In the genomic region with DNA sequence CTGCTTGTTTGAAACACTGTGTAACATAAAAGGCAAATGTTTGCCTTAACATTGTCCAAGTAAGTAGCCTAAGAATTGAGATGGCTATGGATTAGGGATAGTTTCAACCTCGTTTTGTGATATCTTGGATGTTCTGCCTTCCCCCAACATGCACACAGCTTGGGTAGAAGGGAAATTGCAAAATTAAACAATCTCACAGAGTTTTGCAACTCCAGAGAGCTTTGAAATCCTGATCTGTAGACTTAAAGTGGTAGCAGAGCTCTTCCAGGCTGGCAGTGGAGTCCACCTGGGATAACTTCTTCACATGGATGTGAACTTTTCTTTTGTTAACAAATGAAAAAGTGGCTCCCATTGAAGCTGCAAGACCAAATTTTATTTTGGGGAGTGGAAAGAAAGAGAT, we compare ENCODE assay signal across 22 cellular contexts. TPM values are rescaled to one million over a fixed set of nuclear protein-coding genes. Genes with fewer than 3 reads are reported as not detected.
"Had no signal": no experiment of that assay in that cellular context is flagged by ENCODE, and none has a peak within 500 bp of the region (broad histone marks: within the 10 kb centered on the region; RNA-seq: fewer than 3 reads in every experiment).

No MANE protein-coding gene starts in this region.

- H3K4me3 ChIP-seq: ascending aorta, breast epithelium, skin epidermis, transverse colon had no signal

- ATAC-seq: activated T-helper 17 cell treated with anti-CD3 and anti-CD28 coated beads, Interleukin-2, amount 50 U/mL, for 72 hours; left cardiac atrium; natural killer cell treated with Interleukin-12 subunit alpha and Interleukin-12 subunit beta and Interleukin-15 and Interleukin-18, amount 100 ng/mL, for 72 hours had no signal

- H3K4me3 Mint-ChIP-seq: activated T-helper 17 cell treated with anti-CD3 and anti-CD28 coated beads, Interleukin-2, amount 50 U/mL, for 72 hours; dendritic cell treated with granulocyte-macrophage colony-stimulating factor and Interleukin-4, amounts not matched to agents 40 ng/mL and 50 ng/mL, for 4 days; natural killer cell treated with Interleukin-12 subunit alpha and Interleukin-12 subunit beta and Interleukin-15 and Interleukin-18, amount 100 ng/mL, for 72 hours had no signal

- H3K4me1 Mint-ChIP-seq: activated T-helper 17 cell treated with anti-CD3 and anti-CD28 coated beads, Interleukin-2, amount 50 U/mL, for 72 hours had no signal

- H3K36me3 Mint-ChIP-seq: natural killer cell treated with Interleukin-12 subunit alpha and Interleukin-12 subunit beta and Interleukin-15 and Interleukin-18, amount 100 ng/mL, for 72 hours had no signal

- DNase-seq: activated CD4-positive, alpha-beta T cell treated with anti-CD3 and anti-CD28 coated beads for 1 hour; activated CD4-positive, alpha-beta T cell treated with anti-CD3 and anti-CD28 coated beads, Interleukin-2, amount 50 U/mL, for 4 hours; activated naive CD4-positive, alpha-beta T cell treated with Interleukin-2 at 50 U/mL for 16 hours; activated T-cell treated with anti-CD3 and anti-CD28 coated beads for 4 hours; cerebellar nuclear complex; effector memory CD4-positive, alpha-beta T cell; head of caudate nucleus; left cardiac atrium; nucleus accumbens; stimulated activated CD4-positive, alpha-beta T cell treated with anti-CD3 and anti-CD28 coated beads, Interleukin-4, amount 100 ng/mL, for 24 hours; stimulated activated naive CD4-positive, alpha-beta T cell; substantia nigra; transverse colon had no signal

- H3K27ac Mint-ChIP-seq: activated T-helper 17 cell treated with anti-CD3 and anti-CD28 coated beads, Interleukin-2, amount 50 U/mL, for 72 hours; dendritic cell treated with granulocyte-macrophage colony-stimulating factor and Interleukin-4, amounts not matched to agents 40 ng/mL and 50 ng/mL, for 4 days; natural killer cell treated with Interleukin-12 subunit alpha and Interleukin-12 subunit beta and Interleukin-15 and Interleukin-18, amount 100 ng/mL, for 72 hours had no signal

- H3K9me3 Mint-ChIP-seq: activated T-helper 17 cell treated with anti-CD3 and anti-CD28 coated beads, Interleukin-2, amount 50 U/mL, for 72 hours; dendritic cell treated with granulocyte-macrophage colony-stimulating factor and Interleukin-4, amounts not matched to agents 40 ng/mL and 50 ng/mL, for 4 days; natural killer cell treated with Interleukin-12 subunit alpha and Interleukin-12 subunit beta and Interleukin-15 and Interleukin-18, amount 100 ng/mL, for 72 hours had no signal

RNA-seq across cellular contexts. Expression of a gene that starts 59.6 kb away (rescaled TPM):
- total RNA-seq: ascending aorta; frontal cortex; natural killer cell treated with Interleukin-12 subunit alpha and Interleukin-12 subunit beta and Interleukin-15 and Interleukin-18, amount 100 ng/mL, for 72 hours; posterior vena cava; T-helper 1 cell treated with Interleukin-12 subunit alpha and Interleukin-12 subunit beta and Interleukin-4 antibody, amounts not matched to agents 30 ng/mL and 1 ng/mL, for 36 hours had no signal
